Comparison of ENCODE assay signal across 23 cellular contexts in the genomic region with DNA sequence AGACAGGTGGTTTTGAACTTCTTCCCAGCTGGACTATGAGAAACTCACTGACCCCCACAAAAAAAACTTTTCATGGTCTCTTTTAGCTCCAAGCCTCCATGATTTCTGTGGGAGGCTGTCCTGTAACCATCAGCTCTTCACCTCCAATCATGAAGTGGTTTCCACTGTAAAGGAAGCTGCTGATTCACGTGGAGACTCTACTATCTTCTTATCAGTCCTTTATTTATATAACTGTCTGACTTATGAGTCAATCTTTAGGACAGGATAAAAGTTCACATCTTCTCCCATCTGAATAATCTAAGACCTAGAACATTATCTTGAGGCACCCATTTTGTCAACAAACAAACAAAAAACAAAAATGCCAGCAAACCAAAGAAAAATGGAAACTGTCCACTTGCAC.
DNase-seq lines count a peak whose midpoint lies in the region; ATAC-seq, FAIRE-seq and TF ChIP-seq lines count a peak whose summit lies in the region.
"Had no signal": no experiment of that assay in that cellular context is flagged by ENCODE, and none has a peak within 500 bp of the region (broad histone marks: within the 10 kb centered on the region; RNA-seq: fewer than 3 reads in every experiment).

No MANE protein-coding gene starts in this region.

- H3K9me1 ChIP-seq in IMR-90 (ENCODE audit: insufficient read depth, low read length) (peaks cover 28% of the 10 kb centered on the region), K562 (ENCODE audit: control insufficient read depth, insufficient read depth, low read length) (no peaks in the 10 kb centered on the region)

- 0 out of 2 replicates have a peak, but pooled peaks have one; percentile 7 for ATAC-seq in IMR-90 (ENCODE audit: low read depth)
- ATAC-seq in K562, result no peak
- peak; percentile 51 for ATAC-seq in mucosa of descending colon
- no peak for ATAC-seq in HG02571 (IDR thresholded peaks at IDR 0.05; ENCODE audit: unreplicated experiment)
- ATAC-seq in activated CD4-positive, alpha-beta T cell treated with anti-CD3 and anti-CD28 coated beads for 36 hours, result no peak

- peak overlapping the region; percentile 92 for H3K18ac ChIP-seq in IMR-90 (ENCODE audit: low read depth, low read length)

- H4K91ac ChIP-seq in IMR-90 (ENCODE audit: insufficient read depth, low read depth, low read length), result peak overlapping the region; percentile 87

- H3K14ac ChIP-seq in IMR-90 (replicated peaks; ENCODE audit: low read depth, low read length), result peak overlapping the region; percentile 58; the same call in 1 of the 2 replicates

- H2AFZ ChIP-seq in IMR-90 (replicated peaks; ENCODE audit: low read length, poor library complexity), result no peak overlapping the region
- no peak overlapping the region for H2AFZ ChIP-seq in K562 (ENCODE audit: low read depth, low read length)

- peak overlapping the region; percentile 41; the same call in 1 of the 2 replicates for H3K4me2 ChIP-seq in IMR-90 (ENCODE audit: low read depth, low read length)
- H3K4me2 ChIP-seq in K562 (ENCODE audit: insufficient read depth, low read length), result no peak overlapping the region

- peak overlapping the region; percentile 72; the same call in 1 of the 2 replicates for H4K5ac ChIP-seq in IMR-90 (ENCODE audit: low read depth, low read length)

- peak overlapping the region; percentile 93 for H2BK120ac ChIP-seq in IMR-90 (ENCODE audit: low read depth, low read length)

- peak overlapping the region; percentile 67; the same call in 1 of the 3 replicates for H2BK15ac ChIP-seq in IMR-90 (ENCODE audit: low read depth, low read length)

- H3K4me3 ChIP-seq in IMR-90 (ENCODE audit: insufficient read depth, low read depth, low read length) (no peak overlapping the region), K562 (no peak overlapping the region), mucosa of descending colon (no peak overlapping the region)
- H3K4me3 ChIP-seq: HAP-1, tibial nerve had no signal

- no peak overlapping the region for H2AK9ac ChIP-seq in IMR-90 (replicated peaks; ENCODE audit: low read depth, low read length, poor library complexity)

- H3K27me3 ChIP-seq in IMR-90 (ENCODE audit: control insufficient read depth, insufficient read depth, low read length) (no peaks in the 10 kb centered on the region), K562 (ENCODE audit: control insufficient read depth in 2 of 2, insufficient read depth in 2 of 2, low read length in 2 of 2) (no peaks in the 10 kb centered on the region; a peak in 1 of 5 replicates)
- H3K27me3 ChIP-seq: neutrophil, tibial nerve had no signal

- H3K36me3 ChIP-seq in IMR-90 (ENCODE audit: control insufficient read depth, insufficient read depth, low read length) (no peaks in the 10 kb centered on the region), K562 (ENCODE audit: control insufficient read depth, insufficient read depth, low read length) (no peaks in the 10 kb centered on the region), mucosa of descending colon (ENCODE audit: low read depth) (no peaks in the 10 kb centered on the region)
- H3K36me3 ChIP-seq: HAP-1, tibial nerve had no signal

- peak overlapping the region; percentile 86 for H2BK5ac ChIP-seq in IMR-90 (ENCODE audit: low read depth, low read length, poor library complexity, severe bottlenecking)

- POLR2A ChIA-PET in IMR-90 (lab: Charles Lee; ENCODE audit: unreplicated experiment), result interaction anchor here (0.5 kb wide), 1 partner anchor 14 kb away, joined by 3 read pairs; no protein-coding TSS in a partner anchor
- POLR2A ChIA-PET in K562 (lab: Yijun Ruan, JAX), result interaction anchor here (0.6 to 1.5 kb wide), 2 partner anchors 9 to 37 kb away, joined by 3 to 8 read pairs; no protein-coding TSS in a partner anchor
- POLR2A ChIA-PET in activated CD4-positive, alpha-beta T cell treated with anti-CD3 and anti-CD28 coated beads for 36 hours (lab: Charles Lee), result no interaction called here

- no CpG with 5 or more reads among the region's 1 CpG for WGBS in IMR-90 (ENCODE audit: extremely low coverage in 2 of 2, insufficient read length in 1 of 2), 2 experiments
- 0% methylated on average over 1 of the region's 1 CpG for WGBS in K562 (ENCODE audit: insufficient coverage, low coverage, missing lambda C conversion rate)

- H3K9me3 ChIP-seq in IMR-90 (ENCODE audit: control insufficient read depth, insufficient read depth, low read length), result no peaks in the 10 kb centered on the region
- H3K9me3 ChIP-seq in K562 (replicated peaks; ENCODE audit: control insufficient read depth, insufficient read depth, low read depth, low read length), result no peaks in the 10 kb centered on the region
- H3K9me3 ChIP-seq in mucosa of descending colon, result no peaks in the 10 kb centered on the region
- H3K9me3 ChIP-seq: HAP-1, neutrophil, tibial nerve had no signal

- H3K56ac ChIP-seq in IMR-90 (ENCODE audit: extremely low read depth, insufficient read depth, low read length), result peak overlapping the region; percentile 45; the same call in 1 of the 2 replicates

- TF ChIP-seq RAD21 in IMR-90 (IDR thresholded peaks at IDR 0.05; ENCODE audit: low read length) (no peak), K562 (CRISPR knock-in tag; conservative IDR thresholded peaks at IDR 0.05 in 1 of 2, IDR thresholded peaks at IDR 0.05 in 1 of 2) (no peak)

- dilution Hi-C loops in IMR-90 (cut with HindIII; ENCODE audit: low sequenced_read_pairs, unreplicated experiment), result no loop called here

- DNase-seq in Daoy (ENCODE audit: low read depth) (peak; percentile 63), IMR-90 (peak; percentile 80), K562 (ENCODE audit: extremely low read depth in 1 of 4, low spot score in 3 of 4) (no peak), mucosa of descending colon (no peak), OCI-M1 (lab: John Stamatoyannopoulos, UW) (no peak), frontal cortex (ENCODE audit: low spot score in 2 of 2) (no peak)
- no peak for DNase-seq in activated CD4-positive, alpha-beta T cell treated with anti-CD3 and anti-CD28 coated beads for 36 hours
- DNase-seq: activated CD4-positive, CD25-positive, alpha-beta regulatory T cell treated with anti-CD3 and anti-CD28 coated beads, Interleukin-2, amount 50 U/mL, for 72 hours; activated naive CD4-positive, alpha-beta T cell treated with anti-CD3 and anti-CD28 coated beads for 36 hours; activated T-cell treated with anti-CD3 and anti-CD28 coated beads, Interleukin-2, amount 50 U/mL, for 24 hours; anterior cingulate cortex; CD4-positive, alpha-beta memory T cell; cerebellar nuclear complex; DMS53; erythroblast; MV-4-11; NCI-H1930; stimulated activated CD4-positive, alpha-beta T cell treated with anti-CD3 and anti-CD28 coated beads, Interleukin-4, amount 100 ng/mL, for 1 hour had no signal

- in situ Hi-C loops in IMR-90 (cut with MboI; ENCODE audit: low sequenced_read_pairs), result no loop called here
- in situ Hi-C loops in K562 (cut with MboI), result no loop called here

- H3K79me2 ChIP-seq in K562 (ENCODE audit: control insufficient read depth, insufficient read depth, low read length), result no peaks in the 10 kb centered on the region

- 0 out of 2 replicates have a peak, but pooled peaks have one; percentile 5 for TF ChIP-seq EP300 in K562 (IDR thresholded peaks at IDR 0.05; ENCODE audit: low read length)

- no peaks in the 10 kb centered on the region for H3K9me3 Mint-ChIP-seq in activated CD4-positive, alpha-beta T cell treated with anti-CD3 and anti-CD28 coated beads for 36 hours (ENCODE audit: low read depth)
- H3K9me3 Mint-ChIP-seq: activated naive CD4-positive, alpha-beta T cell treated with anti-CD3 and anti-CD28 coated beads for 36 hours; stimulated activated naive CD8-positive, alpha-beta T cell treated with anti-CD3 and anti-CD28 coated beads, Interleukin-15, Interleukin-2, amounts not matched to agents 100 ng/mL and 50 ng/mL, for 24 hours had no signal

- peak overlapping the region; percentile 50 for H3K27ac ChIP-seq in IMR-90 (ENCODE audit: insufficient read depth, low read length)
- H3K27ac ChIP-seq in K562 (ENCODE audit: extremely low read depth, low read depth, low read length), result no peak overlapping the region
- H3K27ac ChIP-seq: neutrophil, tibial nerve had no signal

- no peak overlapping the region for H3K27ac Mint-ChIP-seq in activated CD4-positive, alpha-beta T cell treated with anti-CD3 and anti-CD28 coated beads for 36 hours
- H3K27ac Mint-ChIP-seq: activated naive CD4-positive, alpha-beta T cell treated with anti-CD3 and anti-CD28 coated beads for 36 hours; activated T-cell treated with anti-CD3 and anti-CD28 coated beads, Interleukin-2, amount 50 U/mL, for 24 hours; CD4-positive, alpha-beta memory T cell; stimulated activated naive CD8-positive, alpha-beta T cell treated with anti-CD3 and anti-CD28 coated beads, Interleukin-15, Interleukin-2, amounts not matched to agents 100 ng/mL and 50 ng/mL, for 24 hours had no signal

- peak overlapping the region; percentile 82 for H3K4ac ChIP-seq in IMR-90 (ENCODE audit: low read depth, low read length)

- peak overlapping the region; percentile 93 for H2BK20ac ChIP-seq in IMR-90 (ENCODE audit: low read depth, low read length)

- H3K9ac ChIP-seq in IMR-90 (ENCODE audit: low read depth, low read length), result no peak overlapping the region
- no peak overlapping the region for H3K9ac ChIP-seq in K562 (ENCODE audit: insufficient read depth in 1 of 2, low read depth in 2 of 2, low read length in 2 of 2)

- peaks cover 4% of the 10 kb centered on the region for H3K36me3 Mint-ChIP-seq in activated CD4-positive, alpha-beta T cell treated with anti-CD3 and anti-CD28 coated beads for 36 hours (ENCODE audit: low read depth)

- H3K23ac ChIP-seq in IMR-90 (ENCODE audit: low read depth, low read length), result peak overlapping the region; percentile 70; the same call in 1 of the 2 replicates

- BruUV-seq in IMR-90 (replicated peaks; lab: Mats Ljungman, UMichigan) (no TSS peak), K562 (replicated peaks; lab: Mats Ljungman, UMichigan) (no TSS peak)

- intact Hi-C loops in IMR-90 (cut with micrococcal nuclease) (loop anchor here (5.0 kb wide), 1 partner anchor 90 kb away; no protein-coding TSS in a partner anchor), K562 (cut with micrococcal nuclease) (no loop called here), mucosa of descending colon (cut with DNase I, micrococcal nuclease) (no loop called here)
- intact Hi-C loops in activated CD4-positive, alpha-beta T cell treated with anti-CD3 and anti-CD28 coated beads for 36 hours (cut with DNase I, micrococcal nuclease), result no loop called here

- peaks cover 33% of the 10 kb centered on the region for H3K4me1 ChIP-seq in IMR-90 (ENCODE audit: control insufficient read depth, insufficient read depth, low read length)
- H3K4me1 ChIP-seq in K562 (replicated peaks in 1 of 2; ENCODE audit: control insufficient read depth in 2 of 2, insufficient read depth in 2 of 2, low read length in 2 of 2), result no peaks in the 10 kb centered on the region; a peak in 1 of 5 replicates
- H3K4me1 ChIP-seq in mucosa of descending colon (ENCODE audit: low read depth), result peaks cover 14% of the 10 kb centered on the region
- H3K4me1 ChIP-seq: HAP-1 had no signal

- peak overlapping the region; percentile 58 to 63; a peak in 2 of 4 replicates for H4K8ac ChIP-seq in IMR-90 (ENCODE audit: low read depth in 2 of 2, low read length in 2 of 2)

- H3K79me1 ChIP-seq in IMR-90 (ENCODE audit: low read depth in 1 of 2, low read length in 2 of 2), result peaks cover 3 to 20% of the 10 kb centered on the region in 2 experiments; a peak in 3 of 4 replicates

- no peaks in the 10 kb centered on the region for H4K20me1 ChIP-seq in IMR-90 (ENCODE audit: insufficient read depth, low read length)
- no peaks in the 10 kb centered on the region for H4K20me1 ChIP-seq in K562 (replicated peaks; ENCODE audit: control insufficient read depth, insufficient read depth, low read length)

- peak overlapping the region; percentile 85 for H2AK5ac ChIP-seq in IMR-90 (ENCODE audit: low read depth, low read length)

- no peak overlapping the region for H3K4me3 Mint-ChIP-seq in activated CD4-positive, alpha-beta T cell treated with anti-CD3 and anti-CD28 coated beads for 36 hours
- H3K4me3 Mint-ChIP-seq: activated naive CD4-positive, alpha-beta T cell treated with anti-CD3 and anti-CD28 coated beads for 36 hours; activated T-cell treated with anti-CD3 and anti-CD28 coated beads, Interleukin-2, amount 50 U/mL, for 24 hours; CD4-positive, alpha-beta memory T cell; stimulated activated naive CD8-positive, alpha-beta T cell treated with anti-CD3 and anti-CD28 coated beads, Interleukin-15, Interleukin-2, amounts not matched to agents 100 ng/mL and 50 ng/mL, for 24 hours had no signal

- TF ChIP-seq POLR2A in IMR-90 (IDR thresholded peaks at IDR 0.05; ENCODE audit: low read depth, low read length) (no peak), K562 (conservative IDR thresholded peaks at IDR 0.05) (no peak)

- no peaks in the 10 kb centered on the region for H3K4me1 Mint-ChIP-seq in activated CD4-positive, alpha-beta T cell treated with anti-CD3 and anti-CD28 coated beads for 36 hours

- no peak for TF ChIP-seq CTCF in IMR-90 (conservative IDR thresholded peaks at IDR 0.05; ENCODE audit: low read depth, low read length)
- no peak for TF ChIP-seq CTCF in K562 (IDR thresholded peaks at IDR 0.05 in 2 of 3, conservative IDR thresholded peaks at IDR 0.05 in 1 of 3; ENCODE audit: insufficient read depth in 2 of 3, low read depth in 1 of 3, low read length in 3 of 3)
- TF ChIP-seq CTCF in mucosa of descending colon (IDR thresholded peaks at IDR 0.05), result no peak

- no peaks in the 10 kb centered on the region for H3K27me3 Mint-ChIP-seq in activated CD4-positive, alpha-beta T cell treated with anti-CD3 and anti-CD28 coated beads for 36 hours
- H3K27me3 Mint-ChIP-seq: activated T-cell treated with anti-CD3 and anti-CD28 coated beads, Interleukin-2, amount 50 U/mL, for 24 hours; CD4-positive, alpha-beta memory T cell; stimulated activated naive CD8-positive, alpha-beta T cell treated with anti-CD3 and anti-CD28 coated beads, Interleukin-15, Interleukin-2, amounts not matched to agents 100 ng/mL and 50 ng/mL, for 24 hours had no signal

- CTCF ChIA-PET in IMR-90 (lab: Yijun Ruan, JAX) (no interaction called here), K562 (lab: Yijun Ruan, JAX; ENCODE audit: low intra/inter-chr PET ratio) (no interaction called here)
- CTCF ChIA-PET in activated CD4-positive, alpha-beta T cell treated with anti-CD3 and anti-CD28 coated beads for 36 hours (lab: Charles Lee), result interaction anchor here (0.6 to 0.7 kb wide), 2 partner anchors 391 to 712 kb away, joined by 3 read pairs; no protein-coding TSS in a partner anchor

- FAIRE-seq in K562 (lab: Jason Lieb, UNC) (peak; percentile 6), frontal cortex (lab: Jason Lieb, UNC) (no peak)

Comparison
In these comparisons a context has a peak if more than half of its experiments do, and no peak if none do; other contexts are left out.
1. DNase-seq: peak in Daoy (single experiment) and IMR-90 (single experiment); none in K562 (0 of 4), mucosa of descending colon (0 of 3), OCI-M1 (single experiment), frontal cortex (0 of 2) and activated CD4-positive, alpha-beta T cell treated with anti-CD3 and anti-CD28 coated beads for 36 hours (single experiment).
2. ATAC-seq: peak in IMR-90 (single experiment) and mucosa of descending colon (single experiment); none in K562 (single experiment), HG02571 (single experiment) and activated CD4-positive, alpha-beta T cell treated with anti-CD3 and anti-CD28 coated beads for 36 hours (single experiment).